9 cellular contexts compared by ENCODE assay signal in genomic region chrX:14528629-14529287, GRCh38. TPM values are rescaled to one million over a fixed set of nuclear protein-coding genes. Genes with fewer than 3 reads are reported as not detected.
A peak's percentile ranks its signal among the peaks of the same experiment; 100 is the strongest.
DNase-seq lines count a peak whose midpoint lies in the region; ATAC-seq lines count a peak whose summit lies in the region.
"Had no signal": no experiment of that assay in that cellular context is flagged by ENCODE, and none has a peak within 500 bp of the region (broad histone marks: within the 10 kb centered on the region; RNA-seq: fewer than 3 reads in every experiment).

No MANE protein-coding gene starts in this region.

- no peaks in the 10 kb centered on the region for H3K36me3 ChIP-seq in ES-I3 (ENCODE audit: insufficient read depth, low read length)

- ATAC-seq in activated naive CD8-positive, alpha-beta T cell treated with anti-CD3 and anti-CD28 coated beads, Interleukin-2, amount 10 ng/mL, durations not matched to agents 7 days and 5 days (ENCODE audit: low read depth), result no peak
- no peak for ATAC-seq in right cardiac atrium
- ATAC-seq in sciatic nerve, result peak; percentile 68
- no peak for ATAC-seq in GM21447 (IDR thresholded peaks at IDR 0.05; ENCODE audit: unreplicated experiment)
- ATAC-seq in GM19023 (IDR thresholded peaks at IDR 0.05; ENCODE audit: unreplicated experiment), result no peak

- 12% methylated on average over 14 of the region's 14 CpGs for WGBS in right cardiac atrium

- POLR2A ChIA-PET in activated naive CD8-positive, alpha-beta T cell treated with anti-CD3 and anti-CD28 coated beads, Interleukin-2, amount 10 ng/mL, durations not matched to agents 7 days and 5 days (lab: Charles Lee), result no interaction called here

- peaks cover 2% of the 10 kb centered on the region for H3K27me3 Mint-ChIP-seq in activated naive CD8-positive, alpha-beta T cell treated with anti-CD3 and anti-CD28 coated beads, Interleukin-2, amount 10 ng/mL, durations not matched to agents 7 days and 5 days

- no peak overlapping the region for H3K27ac ChIP-seq in right cardiac atrium (ENCODE audit: low read length)

- DNase-seq in HS-27A (ENCODE audit: low read depth) (peak; percentile 12), OCI-M1 (lab: John Stamatoyannopoulos, UW) (peak; percentile 74), right cardiac atrium (peak; percentile 24 to 74 (median 57)), sciatic nerve (ENCODE audit: low spot score) (peak; percentile 68)
- peak; percentile 49 for DNase-seq in activated naive CD8-positive, alpha-beta T cell treated with anti-CD3 and anti-CD28 coated beads, Interleukin-2, amount 10 ng/mL, durations not matched to agents 7 days and 5 days

- no peaks in the 10 kb centered on the region for H3K27me3 ChIP-seq in right cardiac atrium (ENCODE audit: control insufficient read depth, insufficient read depth)

- peaks cover 6% of the 10 kb centered on the region; the same call in 1 of the 2 replicates for H3K4me1 ChIP-seq in ES-I3 (ENCODE audit: insufficient read depth, low read length)
- H3K4me1 ChIP-seq in right cardiac atrium (ENCODE audit: control insufficient read depth, insufficient read depth, low read length), result no peaks in the 10 kb centered on the region

- intact Hi-C loops in right cardiac atrium (cut with DNase I) (loop anchor here in 1 of 4 donors (2.0 kb wide), 1 partner anchor 490 kb away; no protein-coding TSS in a partner anchor), sciatic nerve (cut with DNase I) (no loop called here)

- H3K36me3 Mint-ChIP-seq in activated naive CD8-positive, alpha-beta T cell treated with anti-CD3 and anti-CD28 coated beads, Interleukin-2, amount 10 ng/mL, durations not matched to agents 7 days and 5 days, result no peaks in the 10 kb centered on the region

- peak overlapping the region; percentile 38; the same call in 1 of the 2 replicates for H3K9ac ChIP-seq in ES-I3 (ENCODE audit: low read depth, low read length)

- no peak overlapping the region for H3K4me3 ChIP-seq in right cardiac atrium (ENCODE audit: low read length)

- no peaks in the 10 kb centered on the region for H3K9me3 ChIP-seq in ES-I3 (ENCODE audit: control insufficient read depth, insufficient read depth, low read length)
- H3K9me3 ChIP-seq in right cardiac atrium (ENCODE audit: control insufficient read depth, low read length), result no peaks in the 10 kb centered on the region

- H3K27ac Mint-ChIP-seq in activated naive CD8-positive, alpha-beta T cell treated with anti-CD3 and anti-CD28 coated beads, Interleukin-2, amount 10 ng/mL, durations not matched to agents 7 days and 5 days, result no peak overlapping the region

- peaks cover 2% of the 10 kb centered on the region for H3K4me1 Mint-ChIP-seq in activated naive CD8-positive, alpha-beta T cell treated with anti-CD3 and anti-CD28 coated beads, Interleukin-2, amount 10 ng/mL, durations not matched to agents 7 days and 5 days
- H3K4me1 Mint-ChIP-seq: central memory CD8-positive, alpha-beta T cell had no signal

- no peaks in the 10 kb centered on the region for H3K9me3 Mint-ChIP-seq in activated naive CD8-positive, alpha-beta T cell treated with anti-CD3 and anti-CD28 coated beads, Interleukin-2, amount 10 ng/mL, durations not matched to agents 7 days and 5 days

- H3K4me3 Mint-ChIP-seq in activated naive CD8-positive, alpha-beta T cell treated with anti-CD3 and anti-CD28 coated beads, Interleukin-2, amount 10 ng/mL, durations not matched to agents 7 days and 5 days, result no peak overlapping the region
- H3K4me3 Mint-ChIP-seq: central memory CD8-positive, alpha-beta T cell had no signal

RNA-seq across cellular contexts. Expression of gene GLRA2, which starts 0.6 kb away (rescaled TPM):
- total RNA-seq in activated naive CD8-positive, alpha-beta T cell treated with anti-CD3 and anti-CD28 coated beads, Interleukin-2, amount 10 ng/mL, durations not matched to agents 7 days and 5 days, result not detected
- total RNA-seq in right cardiac atrium (not detected), sciatic nerve (0.22 TPM)
- not detected for polyA plus RNA-seq in right cardiac atrium

Comparison
In these comparisons a context has a peak if more than half of its experiments do, and no peak if none do; other contexts are left out.
1. DNase-seq: peak in every context shown above with its lines; median percentile 74 in OCI-M1; 68 in sciatic nerve; 57 in right cardiac atrium; 49 in activated naive CD8-positive, alpha-beta T cell treated with anti-CD3 and anti-CD28 coated beads, Interleukin-2, amount 10 ng/mL, durations not matched to agents 7 days and 5 days; 12 in HS-27A.